ENCODE assay signal across 23 cellular contexts in the genomic region with DNA sequence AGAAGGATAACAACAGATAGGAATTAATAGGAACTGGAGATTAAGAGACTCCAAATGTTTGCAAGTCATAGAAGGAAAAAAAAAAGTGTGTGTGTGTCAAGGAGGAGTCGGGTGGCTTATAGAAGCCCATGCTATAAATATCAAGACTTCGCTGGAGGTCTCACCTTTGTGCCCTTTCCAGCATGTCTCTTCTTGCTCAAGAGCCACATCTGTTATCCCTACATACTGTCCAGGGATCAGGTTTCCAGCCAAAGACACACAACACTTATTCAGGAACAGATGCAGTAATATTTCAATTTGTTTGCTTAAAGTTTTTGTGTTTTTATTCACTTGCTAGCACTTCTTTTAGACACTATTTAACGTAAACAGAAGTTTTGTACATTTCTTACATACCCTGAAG.
DNase-seq lines count a peak whose midpoint lies in the region; ATAC-seq and TF ChIP-seq lines count a peak whose summit lies in the region.
"Had no signal": no experiment of that assay in that cellular context is flagged by ENCODE, and none has a peak within 500 bp of the region (broad histone marks: within the 10 kb centered on the region; RNA-seq: fewer than 3 reads in every experiment).

No MANE protein-coding gene starts in this region.

- peak; percentile 67 for DNase-seq in HFF-Myc (ENCODE audit: extremely low read depth, low read depth)
- DNase-seq in NCI-H69 (lab: John Stamatoyannopoulos, UW): peak; percentile 96
- DNase-seq in fibroblast of villous mesenchyme (ENCODE audit: low read depth): peak; percentile 22
- peak; percentile 53 for DNase-seq in smooth muscle cell of the brain vasculature (ENCODE audit: low read depth, low spot score)
- DNase-seq in G401 (ENCODE audit: low spot score): no peak
- no peak for DNase-seq in heart right ventricle
- DNase-seq: activated CD4-positive, alpha-beta T cell treated with anti-CD3 and anti-CD28 coated beads, Interleukin-2, amount 10 ng/mL, durations not matched to agents 24 days and 14 days; activated CD8-positive, alpha-beta memory T cell treated with anti-CD3 and anti-CD28 coated beads, Interleukin-2, amount 50 U/mL, for 4 hours; activated effector memory CD4-positive, alpha-beta T cell treated with Interleukin-2 at 50 U/mL for 16 hours; adrenal gland; CD8-positive, alpha-beta memory T cell; dorsolateral prefrontal cortex; GOT3; head of caudate nucleus; immature natural killer cell; NCI-H146; NCI-H226; occipital lobe; SIG-M5; stimulated activated naive B cell treated with anti-CD40 and anti-IgM and Interleukin-4, amounts not matched to agents 10 μg/mL and 1 μg/mL and 100 μg/mL, for 72 hours; T-helper 1 cell; thyroid gland had no signal

- H3K4me1 ChIP-seq in heart right ventricle: peaks cover 0 to 11% (median 0%) of the 10 kb centered on the region in 9 donors
- H3K4me1 ChIP-seq: adrenal gland, thyroid gland had no signal

- no peak overlapping the region for H3K27ac ChIP-seq in heart right ventricle
- H3K27ac ChIP-seq: adrenal gland, dorsolateral prefrontal cortex, thyroid gland had no signal

- no peak for ATAC-seq in GM21576 (IDR thresholded peaks at IDR 0.05; ENCODE audit: unreplicated experiment)
- no peak for ATAC-seq in heart right ventricle
- ATAC-seq: stimulated activated naive B cell treated with anti-CD40 and anti-IgM and Interleukin-4, amounts not matched to agents 10 μg/mL and 1 μg/mL and 100 μg/mL, for 72 hours had no signal

- in situ Hi-C loops in G401 (cut with HindIII; ENCODE audit: low sequenced_read_pairs): no loop called here

- H3K4me3 ChIP-seq in HFF-Myc (replicated peaks; ENCODE audit: low read depth, low read length) (no peak overlapping the region), fibroblast of villous mesenchyme (ENCODE audit: low read depth, low read length) (no peak overlapping the region), heart right ventricle (no peak overlapping the region)
- H3K4me3 ChIP-seq: adrenal gland, dorsolateral prefrontal cortex, thyroid gland had no signal

- intact Hi-C loops in heart right ventricle (cut with DNase I): loop anchor here in 1 of 10 donors (10.0 kb wide), 1 partner anchor 64 kb away; a partner anchor contains a TSS

- no peaks in the 10 kb centered on the region for H3K36me3 ChIP-seq in heart right ventricle
- H3K36me3 ChIP-seq: adrenal gland, thyroid gland had no signal

- TF ChIP-seq CTCF in HFF-Myc (IDR thresholded peaks at IDR 0.05; ENCODE audit: low read depth, low read length, missing control alignments): no peak
- TF ChIP-seq CTCF in fibroblast of villous mesenchyme (IDR thresholded peaks at IDR 0.05; ENCODE audit: insufficient read depth, low read depth, low read length): no peak
- no peak for TF ChIP-seq CTCF in heart right ventricle (IDR thresholded peaks at IDR 0.05)

- peaks cover 0 to 3% (median 0%) of the 10 kb centered on the region in 7 donors for H3K27me3 ChIP-seq in heart right ventricle
- H3K27me3 ChIP-seq: adrenal gland, thyroid gland had no signal

- peaks cover 0 to 7% (median 0%) of the 10 kb centered on the region in 11 donors for H3K9me3 ChIP-seq in heart right ventricle
- H3K9me3 ChIP-seq: adrenal gland, thyroid gland had no signal

- WGBS in heart right ventricle, 2 donors: 58 to 60% methylated on average over 3 of the region's 3 CpGs

Comparison
In these comparisons a context has a peak if more than half of its experiments do, and no peak if none do; other contexts are left out.
1. DNase-seq: peak in HFF-Myc (single experiment), NCI-H69 (single experiment), fibroblast of villous mesenchyme (single experiment) and smooth muscle cell of the brain vasculature (single experiment); none in G401 (single experiment) and heart right ventricle (0 of 2).